ENCODE assay signal across 13 cellular contexts in the genomic region with DNA sequence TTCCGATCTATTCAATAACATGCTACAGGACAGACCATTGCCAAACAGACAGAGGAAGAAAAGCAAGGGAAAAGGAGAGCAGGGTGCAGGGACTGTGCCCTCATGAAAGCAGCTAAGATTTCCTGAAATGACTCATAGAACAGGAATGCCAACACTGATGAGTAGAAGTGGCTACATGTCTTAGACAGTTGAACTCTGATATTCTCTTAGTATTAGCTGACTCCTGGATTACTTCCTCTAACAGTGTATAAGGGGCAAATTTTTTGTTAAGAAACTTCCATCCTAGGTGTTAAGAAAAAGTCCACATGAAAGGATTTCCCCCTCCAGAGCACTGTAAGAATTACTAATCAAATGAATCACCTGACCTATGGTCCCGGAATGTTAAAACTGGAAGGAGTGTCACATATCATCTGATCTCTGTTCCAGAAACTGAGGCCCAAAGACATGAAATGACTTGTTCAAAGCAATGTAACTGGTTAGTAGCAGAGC.
DNase-seq lines count a peak whose midpoint lies in the region; ATAC-seq, FAIRE-seq and TF ChIP-seq lines count a peak whose summit lies in the region.
"Had no signal": no experiment of that assay in that cellular context is flagged by ENCODE, and none has a peak within 500 bp of the region (broad histone marks: within the 10 kb centered on the region; RNA-seq: fewer than 3 reads in every experiment).

No MANE protein-coding gene starts in this region.

- H3K36me3 ChIP-seq in endothelial cell of umbilical vein (ENCODE audit: control insufficient read depth in 2 of 2, extremely low read depth in 1 of 2, insufficient read depth in 2 of 2, low read length in 2 of 2) (no peaks in the 10 kb centered on the region), lower lobe of right lung (no peaks in the 10 kb centered on the region), kidney (ENCODE audit: control insufficient read depth in 1 of 2, insufficient read depth in 2 of 2, low read length in 2 of 2) (no peaks in the 10 kb centered on the region)

- no peaks in the 10 kb centered on the region for H3K9me1 ChIP-seq in endothelial cell of umbilical vein (replicated peaks; ENCODE audit: control insufficient read depth, extremely low read depth, insufficient read depth, low read length)

- dilution Hi-C loops in endothelial cell of umbilical vein (cut with MboI; ENCODE audit: extremely low pct_ligation_motif_present, low sequenced_read_pairs) = no loop called here

- peak; percentile 92 for FAIRE-seq in endothelial cell of umbilical vein (lab: Jason Lieb, UNC)
- no peak for FAIRE-seq in kidney (lab: Jason Lieb, UNC)
- FAIRE-seq: TTC549 had no signal

- H3K27ac ChIP-seq in endothelial cell of umbilical vein (ENCODE audit: insufficient read depth, low read depth, low read length) (peak overlapping the region; percentile 80), lower lobe of right lung (no peak overlapping the region), kidney (ENCODE audit: low read depth in 2 of 2, low read length in 2 of 2) (no peak overlapping the region)
- H3K27ac ChIP-seq: HL-60 had no signal

- H3K9me3 ChIP-seq in endothelial cell of umbilical vein (replicated peaks; ENCODE audit: control insufficient read depth, insufficient read depth, low read length) (no peaks in the 10 kb centered on the region), lower lobe of right lung (no peaks in the 10 kb centered on the region), kidney (ENCODE audit: control insufficient read depth in 1 of 2, low read length in 2 of 2) (no peaks in the 10 kb centered on the region)

- no peaks in the 10 kb centered on the region for H4K20me1 ChIP-seq in endothelial cell of umbilical vein (replicated peaks; ENCODE audit: control insufficient read depth, extremely low read depth, insufficient read depth, low read length)

- peak; percentile 51 for DNase-seq in COLO829 (ENCODE audit: low spot score)
- DNase-seq in NCI-H460 (ENCODE audit: extremely low read depth, low read depth) = peak; percentile 43
- DNase-seq in endothelial cell of umbilical vein (ENCODE audit: low read depth, low spot score) = peak; percentile 77
- DNase-seq in lower lobe of right lung = no peak
- DNase-seq in germinal center (ENCODE audit: low spot score) = no peak
- no peak for DNase-seq in kidney
- DNase-seq: CD4-positive, CD25-positive, alpha-beta regulatory T cell; NCI-H345 had no signal

- H3K79me2 ChIP-seq in endothelial cell of umbilical vein (ENCODE audit: control insufficient read depth, insufficient read depth, low read length) = no peaks in the 10 kb centered on the region

- TF ChIP-seq CTCF in endothelial cell of umbilical vein (IDR thresholded peaks at IDR 0.05; ENCODE audit: extremely low read depth in 1 of 2, insufficient read depth in 1 of 2, low read depth in 1 of 2, low read length in 2 of 2) (no peak), lower lobe of right lung (IDR thresholded peaks at IDR 0.05) (no peak), kidney (IDR thresholded peaks at IDR 0.05; ENCODE audit: borderline replicate concordance, extremely low read depth, insufficient read depth) (no peak)

- H2AFZ ChIP-seq in endothelial cell of umbilical vein (ENCODE audit: low read depth, low read length) = peak overlapping the region; percentile 27

- POLR2A ChIA-PET in endothelial cell of umbilical vein (lab: Charles Lee) = no interaction called here

- intact Hi-C loops in endothelial cell of umbilical vein (cut with micrococcal nuclease) (loop anchor here (1.0 to 5.0 kb wide), 3 partner anchors 8 to 270 kb away; a partner anchor contains a TSS), lower lobe of right lung (cut with DNase I) (no loop called here), kidney (cut with DNase I) (no loop called here)

- TSS peak; percentile 55 for BruUV-seq in endothelial cell of umbilical vein (replicated peaks; lab: Mats Ljungman, UMichigan)

- H3K4me1 ChIP-seq in endothelial cell of umbilical vein (ENCODE audit: control insufficient read depth, extremely low read depth, insufficient read depth, low read length) = peaks cover 27% of the 10 kb centered on the region
- H3K4me1 ChIP-seq in lower lobe of right lung = peaks cover 7% of the 10 kb centered on the region
- no peaks in the 10 kb centered on the region for H3K4me1 ChIP-seq in kidney (ENCODE audit: control insufficient read depth in 1 of 2, insufficient read depth in 1 of 2, low read depth in 1 of 2, low read length in 2 of 2)

- H3K9ac ChIP-seq in endothelial cell of umbilical vein (replicated peaks; ENCODE audit: extremely low read depth, insufficient read depth, low read length) (peak overlapping the region; percentile 23), kidney (ENCODE audit: low read length in 2 of 2) (no peak overlapping the region)

- ATAC-seq in lower lobe of right lung (peak; percentile 79 to 83), GM18873 (IDR thresholded peaks at IDR 0.05; ENCODE audit: low FRiP score, unreplicated experiment) (no peak), GM19395 (IDR thresholded peaks at IDR 0.05; ENCODE audit: unreplicated experiment) (no peak)
- ATAC-seq: activated T-helper 17 cell treated with anti-CD3 and anti-CD28 coated beads, Interleukin-2, amount 50 U/mL, for 72 hours had no signal

- CTCF ChIA-PET in endothelial cell of umbilical vein (lab: Charles Lee) = interaction anchor here (1.0 to 5.1 kb wide), 4 partner anchors 14 to 1809 kb away, joined by 3 to 30 read pairs (median 6); no protein-coding TSS in a partner anchor

- H3K27me3 ChIP-seq in endothelial cell of umbilical vein (ENCODE audit: control insufficient read depth in 2 of 2, insufficient read depth in 2 of 2, low read length in 2 of 2) (no peaks in the 10 kb centered on the region), lower lobe of right lung (ENCODE audit: low read depth) (no peaks in the 10 kb centered on the region)

- TF ChIP-seq POLR2A in endothelial cell of umbilical vein (IDR thresholded peaks at IDR 0.05; ENCODE audit: low read depth, low read length) = peak; percentile 32

- H3K4me2 ChIP-seq in endothelial cell of umbilical vein (ENCODE audit: insufficient read depth, low read length) = peak overlapping the region; percentile 43

- no peak overlapping the region for H3K4me3 ChIP-seq in endothelial cell of umbilical vein (replicated peaks in 1 of 3; ENCODE audit: insufficient read depth in 1 of 3, low read depth in 1 of 3, low read length in 3 of 3)
- no peak overlapping the region for H3K4me3 ChIP-seq in lower lobe of right lung
- no peak overlapping the region for H3K4me3 ChIP-seq in kidney (ENCODE audit: low read length in 2 of 2)

TF ChIP-seq in endothelial cell of umbilical vein, 7 proteins besides CTCF, POLR2A, EP300 and RAD21:
- peak; percentile 89 for TF ChIP-seq JUN (IDR thresholded peaks at IDR 0.05; ENCODE audit: borderline replicate concordance, insufficient read depth, insufficient read length, low read depth)
- peak; percentile 95 for TF ChIP-seq FOS (IDR thresholded peaks at IDR 0.05; ENCODE audit: borderline replicate concordance, insufficient read depth, low read length)
- no peak for TF ChIP-seq MYC (IDR thresholded peaks at IDR 0.05; ENCODE audit: low read depth, low read length)
- TF ChIP-seq POLR2AphosphoS5 (IDR thresholded peaks at IDR 0.05; ENCODE audit: insufficient read depth, low read depth, low read length) = peak; percentile 71
- no peak for TF ChIP-seq EZH2 (IDR thresholded peaks at IDR 0.05; ENCODE audit: borderline replicate concordance, low read depth, low read length, severe bottlenecking)
- TF ChIP-seq, protein P1, sequence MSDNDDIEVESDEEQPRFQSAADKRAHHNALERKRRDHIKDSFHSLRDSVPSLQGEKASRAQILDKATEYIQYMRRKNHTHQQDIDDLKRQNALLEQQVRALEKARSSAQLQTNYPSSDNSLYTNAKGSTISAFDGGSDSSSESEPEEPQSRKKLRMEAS (IDR thresholded peaks at IDR 0.05; ENCODE audit: insufficient read depth, insufficient read length) = no peak
- peak; percentile 80 for TF ChIP-seq GATA2 (IDR thresholded peaks at IDR 0.05; ENCODE audit: insufficient read depth, insufficient read length, low read depth, low read length)
TF ChIP-seq in endothelial cell of umbilical vein: peak in this region for 4.

Comparison
In these comparisons a context has a peak if more than half of its experiments do, and no peak if none do; other contexts are left out.
1. DNase-seq: peak in COLO829 (single experiment), NCI-H460 (single experiment) and endothelial cell of umbilical vein (single experiment); none in lower lobe of right lung (single experiment), germinal center (single experiment) and kidney (single experiment).
2. ATAC-seq: peak in lower lobe of right lung (2 of 2); none in GM18873 (single experiment) and GM19395 (single experiment).